ENCODE assay signal across 16 cellular contexts in the genomic region with DNA sequence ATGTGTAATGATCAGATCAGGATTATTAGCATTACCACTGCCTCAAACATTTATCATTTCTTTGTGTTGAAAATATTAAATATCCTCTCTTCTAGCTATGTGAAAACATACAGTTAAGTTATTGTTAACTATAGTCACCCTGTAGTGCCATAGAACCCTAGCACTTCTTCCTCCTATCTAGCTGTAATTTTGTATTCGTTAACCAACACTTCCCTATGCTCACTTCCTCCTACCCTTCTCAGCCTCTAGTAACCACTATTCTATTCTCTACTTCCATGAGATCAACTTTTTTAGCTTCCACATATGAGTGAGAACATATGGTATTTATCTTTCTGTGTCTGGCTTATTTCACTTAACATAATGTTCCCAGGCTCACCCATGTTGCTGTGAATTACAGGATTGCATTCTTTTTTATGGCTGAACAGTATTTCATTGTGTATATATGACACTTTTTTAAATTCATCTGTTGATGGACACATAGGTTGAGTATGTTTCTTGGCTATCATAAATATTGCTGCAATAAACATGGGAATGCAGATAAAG.
"Had no signal": no experiment of that assay in that cellular context is flagged by ENCODE, and none has a peak within 500 bp of the region (broad histone marks: within the 10 kb centered on the region; RNA-seq: fewer than 3 reads in every experiment).

No MANE protein-coding gene starts in this region.

- ATAC-seq: activated CD8-positive, alpha-beta memory T cell treated with anti-CD3 and anti-CD28 coated beads, Interleukin-2, amount 10 ng/mL, durations not matched to agents 7 days and 5 days; effector memory CD8-positive, alpha-beta T cell had no signal

- H3K4me3 Mint-ChIP-seq: activated CD4-positive, alpha-beta memory T cell treated with anti-CD3 and anti-CD28 coated beads, Interleukin-2, amount 10 ng/mL, durations not matched to agents 7 days and 5 days; activated CD8-positive, alpha-beta memory T cell treated with anti-CD3 and anti-CD28 coated beads, Interleukin-2, amount 10 ng/mL, durations not matched to agents 7 days and 5 days; activated naive CD8-positive, alpha-beta T cell; effector memory CD8-positive, alpha-beta T cell; neural crest cell had no signal

- H3K9me3 Mint-ChIP-seq: activated CD4-positive, alpha-beta memory T cell treated with anti-CD3 and anti-CD28 coated beads, Interleukin-2, amount 10 ng/mL, durations not matched to agents 7 days and 5 days; effector memory CD8-positive, alpha-beta T cell; neural crest cell had no signal

- H3K4me1 Mint-ChIP-seq: activated CD4-positive, alpha-beta memory T cell treated with anti-CD3 and anti-CD28 coated beads, Interleukin-2, amount 10 ng/mL, durations not matched to agents 7 days and 5 days; activated CD8-positive, alpha-beta memory T cell treated with anti-CD3 and anti-CD28 coated beads, Interleukin-2, amount 10 ng/mL, durations not matched to agents 7 days and 5 days; neural crest cell had no signal

- H3K27me3 Mint-ChIP-seq: activated CD8-positive, alpha-beta memory T cell treated with anti-CD3 and anti-CD28 coated beads, Interleukin-2, amount 10 ng/mL, durations not matched to agents 7 days and 5 days; activated naive CD8-positive, alpha-beta T cell had no signal

- DNase-seq: activated CD4-positive, alpha-beta memory T cell treated with anti-CD3 and anti-CD28 coated beads, Interleukin-2, amount 10 ng/mL, durations not matched to agents 7 days and 5 days; activated CD4-positive, alpha-beta T cell treated with anti-CD3 and anti-CD28 coated beads for 48 hours; activated CD4-positive, CD25-positive, alpha-beta regulatory T cell; activated CD8-positive, alpha-beta memory T cell treated with anti-CD3 and anti-CD28 coated beads, Interleukin-2, amount 10 ng/mL, durations not matched to agents 7 days and 5 days; amniotic stem cell; caudate nucleus; effector memory CD8-positive, alpha-beta T cell; esophagus squamous epithelium; stimulated activated CD4-positive, alpha-beta T cell treated with anti-CD3 and anti-CD28 coated beads, Interleukin-12 subunit alpha, Interleukin-12 subunit beta, amount 100 ng/mL, for 4 hours; stimulated activated CD4-positive, alpha-beta T cell treated with anti-CD3 and anti-CD28 coated beads, Interleukin-1b, Interleukin-23, amount 100 ng/mL, for 48 hours; stimulated activated CD8-positive, alpha-beta memory T cell treated with anti-CD3 and anti-CD28 coated beads, Interleukin-4, amount 100 ng/mL, for 48 hours; stimulated activated naive CD4-positive, alpha-beta T cell; T-helper 2 cell; thyroid gland had no signal

- H3K27ac Mint-ChIP-seq: activated CD4-positive, alpha-beta memory T cell treated with anti-CD3 and anti-CD28 coated beads, Interleukin-2, amount 10 ng/mL, durations not matched to agents 7 days and 5 days; activated CD8-positive, alpha-beta memory T cell treated with anti-CD3 and anti-CD28 coated beads, Interleukin-2, amount 10 ng/mL, durations not matched to agents 7 days and 5 days; activated naive CD8-positive, alpha-beta T cell; effector memory CD8-positive, alpha-beta T cell had no signal

- H3K36me3 Mint-ChIP-seq: activated CD8-positive, alpha-beta memory T cell treated with anti-CD3 and anti-CD28 coated beads, Interleukin-2, amount 10 ng/mL, durations not matched to agents 7 days and 5 days; activated naive CD8-positive, alpha-beta T cell had no signal
